Comparison of ENCODE assay signal across 8 cellular contexts in genomic region chr7:87934699-87935372, GRCh38. TPM values are rescaled to one million over a fixed set of nuclear protein-coding genes. Genes with fewer than 3 reads are reported as not detected.
DNase-seq lines count a peak whose midpoint lies in the region; ATAC-seq and TF ChIP-seq lines count a peak whose summit lies in the region.

No MANE protein-coding gene starts in this region.

- no peaks in the 10 kb centered on the region for H3K36me3 Mint-ChIP-seq in Caco-2 (ENCODE audit: insufficient read depth, unreplicated experiment)

- TF ChIP-seq CTCF in Caco-2 (IDR thresholded peaks at IDR 0.05; ENCODE audit: insufficient read depth in 1 of 2, low read depth in 1 of 2, low read length in 1 of 2, severe bottlenecking in 1 of 2, unreplicated experiment in 1 of 2) = no peak

- H3K27me3 ChIP-seq in Caco-2 (replicated peaks; ENCODE audit: control insufficient read depth, insufficient read depth, low read length) = no peaks in the 10 kb centered on the region

- peak overlapping the region; percentile 75 for H3K27ac ChIP-seq in angular gyrus (ENCODE audit: low read depth, low read length)

- intact Hi-C loops in Caco-2 (cut with micrococcal nuclease; ENCODE audit: unreplicated experiment) = loop anchor here (1.0 to 5.0 kb wide), 5 partner anchors 28 to 176 kb away; partner anchors contain the start of genes DBF4 and SLC25A40

- POLR2A ChIA-PET in Caco-2 (lab: Charles Lee) = interaction anchor here (0.7 kb wide), 1 partner anchor 292 kb away, joined by 6 read pairs; no protein-coding TSS in a partner anchor

- DNase-seq in Caco-2 (peak in 1 of 2 experiments; percentile 24), NCI-H2227 treated with DMSO at 0.1 percent for 48 hours (lab: John Stamatoyannopoulos, UW) (peak; percentile 21), hippocampal formation (lab: John Stamatoyannopoulos, UW) (peak; percentile 38 to 61), retina (peak; percentile 88)

- H3K4me3 ChIP-seq in Caco-2 (ENCODE audit: low read depth, low read length) = peak overlapping the region; percentile 81

- H3K9me3 ChIP-seq in Caco-2 = no peaks in the 10 kb centered on the region

- no peaks in the 10 kb centered on the region for H3K36me3 ChIP-seq in Caco-2 (ENCODE audit: control insufficient read depth, insufficient read depth, low read length)

- H3K27ac Mint-ChIP-seq in Caco-2 (ENCODE audit: unreplicated experiment) = peak overlapping the region; percentile 52

- BruUV-seq in Caco-2 (replicated peaks; lab: Mats Ljungman, UMichigan) = no TSS peak

- H3K4me1 Mint-ChIP-seq in Caco-2 (ENCODE audit: low read depth, unreplicated experiment) = peaks cover 15% of the 10 kb centered on the region

- peak overlapping the region; percentile 91 for H3K4me3 Mint-ChIP-seq in Caco-2 (ENCODE audit: unreplicated experiment)

- H3K4me1 ChIP-seq in Caco-2 = peaks cover 18% of the 10 kb centered on the region

- ATAC-seq in GM21526 (IDR thresholded peaks at IDR 0.05; ENCODE audit: low FRiP score, unreplicated experiment) (peak; percentile 11), HG02610 (IDR thresholded peaks at IDR 0.05; ENCODE audit: unreplicated experiment) (no peak), GM19328 (IDR thresholded peaks at IDR 0.05; ENCODE audit: unreplicated experiment) (no peak)

- peaks cover 8% of the 10 kb centered on the region for H3K27me3 Mint-ChIP-seq in Caco-2 (ENCODE audit: insufficient read depth, unreplicated experiment)

- CTCF ChIA-PET in Caco-2 (lab: Charles Lee) = interaction anchor here (0.6 to 1.3 kb wide), 3 partner anchors 10 to 103 kb away, joined by 3 to 6 read pairs (median 5); no protein-coding TSS in a partner anchor

- no peaks in the 10 kb centered on the region for H3K9me3 Mint-ChIP-seq in Caco-2 (ENCODE audit: unreplicated experiment)

RNA-seq across cellular contexts. Expression of gene ADAM22, which starts 0.8 kb away (rescaled TPM):
- total RNA-seq in Caco-2 (2022) = 10.1 and 15.7 TPM in 2 replicates

RNA-seq across cellular contexts. Expression of gene DBF4, which starts 58.5 kb away (rescaled TPM):
- total RNA-seq in Caco-2 (2022) = 55.0 and 62.8 TPM in 2 replicates

RNA-seq across cellular contexts. Expression of gene SLC25A40, which starts 58.7 kb away (rescaled TPM):
- total RNA-seq in Caco-2 (2022) = 21.1 and 21.8 TPM in 2 replicates
